ENCODE assay signal across 10 cellular contexts in the genomic region with DNA sequence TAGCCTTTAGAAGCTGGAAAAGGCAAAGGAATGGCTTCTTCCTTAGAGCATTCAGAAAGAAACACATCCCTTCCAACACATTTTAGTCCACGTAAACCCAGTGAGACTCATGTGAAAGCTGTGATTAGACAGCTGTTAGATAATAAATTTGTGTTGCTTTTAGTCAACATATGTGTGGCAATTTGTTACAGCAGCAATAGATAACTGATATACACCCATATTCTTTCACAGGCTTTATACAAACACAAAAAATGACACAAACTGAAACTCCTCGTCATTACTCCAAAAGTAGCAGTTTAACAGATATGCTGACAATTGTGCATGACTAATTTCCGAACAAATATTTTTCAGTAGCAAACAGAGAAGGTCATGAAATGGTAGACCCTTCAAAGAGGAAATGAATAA.
DNase-seq lines count a peak whose midpoint lies in the region; ATAC-seq and TF ChIP-seq lines count a peak whose summit lies in the region.
"Had no signal": no experiment of that assay in that cellular context is flagged by ENCODE, and none has a peak within 500 bp of the region (broad histone marks: within the 10 kb centered on the region; RNA-seq: fewer than 3 reads in every experiment).

No MANE protein-coding gene starts in this region.

- H3K4me3 Mint-ChIP-seq in activated T-cell treated with anti-CD3 and anti-CD28 coated beads, Interleukin-2, amount 50 U/mL, for 24 hours: peak overlapping the region; percentile 35
- no peak overlapping the region for H3K4me3 Mint-ChIP-seq in stimulated activated memory B cell treated with anti-CD40 and anti-IgM and Interleukin-4, amounts not matched to agents 10 μg/mL and 1 μg/mL and 100 μg/mL, for 72 hours
- H3K4me3 Mint-ChIP-seq in endodermal cell: no peak overlapping the region

- no peaks in the 10 kb centered on the region for H3K27me3 Mint-ChIP-seq in activated T-cell treated with anti-CD3 and anti-CD28 coated beads, Interleukin-2, amount 50 U/mL, for 24 hours
- no peaks in the 10 kb centered on the region for H3K27me3 Mint-ChIP-seq in stimulated activated memory B cell treated with anti-CD40 and anti-IgM and Interleukin-4, amounts not matched to agents 10 μg/mL and 1 μg/mL and 100 μg/mL, for 72 hours
- H3K27me3 Mint-ChIP-seq in endodermal cell (ENCODE audit: insufficient read depth): peaks cover 27% of the 10 kb centered on the region

- TF ChIP-seq CTCF in endodermal cell (conservative IDR thresholded peaks at IDR 0.05) (no peak), gastrocnemius medialis (IDR thresholded peaks at IDR 0.05 in 4 of 5, conservative IDR thresholded peaks at IDR 0.05 in 1 of 5) (no peak)

- no peak for DNase-seq in activated T-cell treated with anti-CD3 and anti-CD28 coated beads, Interleukin-2, amount 50 U/mL, for 24 hours
- no peak for DNase-seq in activated T-cell treated with anti-CD3 and anti-CD28 coated beads, Interleukin-2, amount 50 U/mL, for 48 hours
- DNase-seq in SJSA1 (ENCODE audit: low read depth in 1 of 2, low spot score in 2 of 2) (peak in 1 of 2 experiments; percentile 21), endodermal cell (no peak), NCI-H345 treated with DMSO at 0.1 percent for 48 hours (lab: John Stamatoyannopoulos, UW; ENCODE audit: unreplicated experiment) (no peak), gastrocnemius medialis (no peak)
- DNase-seq: NCI-H524 treated with DMSO at 0.1 percent for 48 hours had no signal

- H3K36me3 ChIP-seq in SJSA1 (peaks cover 19% of the 10 kb centered on the region), endodermal cell (ENCODE audit: control insufficient read depth, insufficient read depth, low read length) (peaks cover 5% of the 10 kb centered on the region), gastrocnemius medialis (no peaks in the 10 kb centered on the region)

- H3K9ac ChIP-seq in endodermal cell (ENCODE audit: extremely low read depth, low read length, poor library complexity, severe bottlenecking): no peak overlapping the region

- H3K9me3 ChIP-seq in SJSA1 (replicated peaks): peaks cover 3% of the 10 kb centered on the region; the same call in 1 of the 2 replicates
- H3K9me3 ChIP-seq in endodermal cell (ENCODE audit: control insufficient read depth, low read length): peaks cover 17% of the 10 kb centered on the region
- H3K9me3 ChIP-seq in gastrocnemius medialis: peaks cover 0 to 6% (median 0%) of the 10 kb centered on the region in 3 donors

- peaks cover 56% of the 10 kb centered on the region for H3K4me1 Mint-ChIP-seq in activated T-cell treated with anti-CD3 and anti-CD28 coated beads, Interleukin-2, amount 50 U/mL, for 24 hours (ENCODE audit: low read depth)
- H3K4me1 Mint-ChIP-seq in stimulated activated memory B cell treated with anti-CD40 and anti-IgM and Interleukin-4, amounts not matched to agents 10 μg/mL and 1 μg/mL and 100 μg/mL, for 72 hours: peaks cover 49% of the 10 kb centered on the region
- H3K4me1 Mint-ChIP-seq in endodermal cell: peaks cover 22% of the 10 kb centered on the region

- H3K4me1 ChIP-seq in SJSA1 (replicated peaks) (peaks cover 47% of the 10 kb centered on the region), endodermal cell (ENCODE audit: control insufficient read depth, insufficient read depth, low read length) (peaks cover 3% of the 10 kb centered on the region), gastrocnemius medialis (no peaks in the 10 kb centered on the region)

- intact Hi-C loops in gastrocnemius medialis (cut with DNase I; ENCODE audit: low total_unique reads): no loop called here

- no peak for TF ChIP-seq POLR2A in gastrocnemius medialis (IDR thresholded peaks at IDR 0.05)

- ATAC-seq in HG02852 (IDR thresholded peaks at IDR 0.05; ENCODE audit: unreplicated experiment) (peak; percentile 76), gastrocnemius medialis (no peak)
- ATAC-seq in stimulated activated memory B cell treated with anti-CD40 and anti-IgM and Interleukin-4, amounts not matched to agents 10 μg/mL and 1 μg/mL and 100 μg/mL, for 72 hours: peak; percentile 61

- H3K27me3 ChIP-seq in SJSA1 (replicated peaks) (no peaks in the 10 kb centered on the region), endodermal cell (ENCODE audit: control insufficient read depth, insufficient read depth, low read length, poor library complexity, severe bottlenecking) (peaks cover 50% of the 10 kb centered on the region), gastrocnemius medialis (no peaks in the 10 kb centered on the region)
- H3K27me3 ChIP-seq: esophagus muscularis mucosa had no signal

- peak overlapping the region; percentile 50 for H3K27ac ChIP-seq in SJSA1
- H3K27ac ChIP-seq in endodermal cell (ENCODE audit: low read depth, low read length): no peak overlapping the region
- no peak overlapping the region for H3K27ac ChIP-seq in gastrocnemius medialis

- H3K27ac Mint-ChIP-seq in activated T-cell treated with anti-CD3 and anti-CD28 coated beads, Interleukin-2, amount 50 U/mL, for 24 hours: peak overlapping the region; percentile 86
- no peak overlapping the region for H3K27ac Mint-ChIP-seq in stimulated activated memory B cell treated with anti-CD40 and anti-IgM and Interleukin-4, amounts not matched to agents 10 μg/mL and 1 μg/mL and 100 μg/mL, for 72 hours
- H3K27ac Mint-ChIP-seq in endodermal cell: no peak overlapping the region

- WGBS in endodermal cell (ENCODE audit: insufficient coverage in 1 of 2, insufficient read length in 1 of 2), 2 experiments: 91 to 100% methylated on average over 2 of the region's 3 CpGs

- peaks cover 9% of the 10 kb centered on the region for H3K9me3 Mint-ChIP-seq in activated T-cell treated with anti-CD3 and anti-CD28 coated beads, Interleukin-2, amount 50 U/mL, for 24 hours
- peaks cover 6% of the 10 kb centered on the region for H3K9me3 Mint-ChIP-seq in stimulated activated memory B cell treated with anti-CD40 and anti-IgM and Interleukin-4, amounts not matched to agents 10 μg/mL and 1 μg/mL and 100 μg/mL, for 72 hours
- peaks cover 19% of the 10 kb centered on the region for H3K9me3 Mint-ChIP-seq in endodermal cell

- H3K4me3 ChIP-seq in SJSA1 (no peak overlapping the region), endodermal cell (ENCODE audit: low read length) (no peak overlapping the region), gastrocnemius medialis (no peak overlapping the region)
- H3K4me3 ChIP-seq: esophagus muscularis mucosa had no signal

- in situ Hi-C loops in gastrocnemius medialis (cut with MboI; ENCODE audit: low sequenced_read_pairs in 4 of 4): no loop called here

- H3K36me3 Mint-ChIP-seq in activated T-cell treated with anti-CD3 and anti-CD28 coated beads, Interleukin-2, amount 50 U/mL, for 24 hours (ENCODE audit: low read depth): peaks cover 32% of the 10 kb centered on the region
- H3K36me3 Mint-ChIP-seq in stimulated activated memory B cell treated with anti-CD40 and anti-IgM and Interleukin-4, amounts not matched to agents 10 μg/mL and 1 μg/mL and 100 μg/mL, for 72 hours: peaks cover 83% of the 10 kb centered on the region
- H3K36me3 Mint-ChIP-seq in endodermal cell (ENCODE audit: low read depth): peaks cover 7% of the 10 kb centered on the region

Comparison
In these comparisons a context has a peak if more than half of its experiments do, and no peak if none do; other contexts are left out.
1. ATAC-seq: peak in HG02852 (single experiment) and stimulated activated memory B cell treated with anti-CD40 and anti-IgM and Interleukin-4, amounts not matched to agents 10 μg/mL and 1 μg/mL and 100 μg/mL, for 72 hours (single experiment); none in gastrocnemius medialis (0 of 2).